Comparison of ENCODE assay signal across 8 cellular contexts in genomic region chr18:5456577-5457466, GRCh38.
A peak's percentile ranks its signal among the peaks of the same experiment; 100 is the strongest.
DNase-seq lines count a peak whose midpoint lies in the region; ATAC-seq and TF ChIP-seq lines count a peak whose summit lies in the region.

No MANE protein-coding gene starts in this region.

- H2AFZ ChIP-seq in smooth muscle cell (ENCODE audit: low read depth) = no peak overlapping the region

- H3K27me3 ChIP-seq in HL-60 (ENCODE audit: insufficient read depth, poor library complexity, severe bottlenecking) = no peaks in the 10 kb centered on the region
- H3K27me3 ChIP-seq in iPS-18a (ENCODE audit: control insufficient read depth, insufficient read depth, low read length) = no peaks in the 10 kb centered on the region
- peaks cover 3% of the 10 kb centered on the region for H3K27me3 ChIP-seq in smooth muscle cell (ENCODE audit: low read depth)

- ATAC-seq in activated naive CD8-positive, alpha-beta T cell treated with anti-CD3 and anti-CD28 coated beads, Interleukin-2, amount 50 U/mL, for 24 hours = no peak

- 27% methylated on average over 15 of the region's 15 CpGs for WGBS in smooth muscle cell (ENCODE audit: low lambda C conversion rate)

- no peaks in the 10 kb centered on the region for H3K36me3 Mint-ChIP-seq in activated naive CD8-positive, alpha-beta T cell treated with anti-CD3 and anti-CD28 coated beads, Interleukin-2, amount 50 U/mL, for 24 hours (ENCODE audit: low read depth)

- H3K4me3 ChIP-seq in HL-60 (replicated peaks; ENCODE audit: insufficient read depth, low read length) (no peak overlapping the region), iPS-18a (ENCODE audit: low read length) (peak overlapping the region; percentile 37), smooth muscle cell (peak overlapping the region; percentile 7)

- H3K9me3 ChIP-seq in iPS-18a (ENCODE audit: control insufficient read depth, low read depth, low read length) = no peaks in the 10 kb centered on the region
- no peaks in the 10 kb centered on the region for H3K9me3 ChIP-seq in smooth muscle cell (replicated peaks; ENCODE audit: low read depth)

- H3K27me3 Mint-ChIP-seq in activated naive CD8-positive, alpha-beta T cell treated with anti-CD3 and anti-CD28 coated beads, Interleukin-2, amount 50 U/mL, for 24 hours = no peaks in the 10 kb centered on the region

- peaks cover 3% of the 10 kb centered on the region for H3K4me1 Mint-ChIP-seq in activated naive CD8-positive, alpha-beta T cell treated with anti-CD3 and anti-CD28 coated beads, Interleukin-2, amount 50 U/mL, for 24 hours

- peak overlapping the region; percentile 25 for H3K4me3 Mint-ChIP-seq in activated naive CD8-positive, alpha-beta T cell treated with anti-CD3 and anti-CD28 coated beads, Interleukin-2, amount 50 U/mL, for 24 hours

- H3K4me1 ChIP-seq in iPS-18a (ENCODE audit: control insufficient read depth, low read depth, low read length) = peaks cover 5% of the 10 kb centered on the region
- peaks cover 10% of the 10 kb centered on the region for H3K4me1 ChIP-seq in smooth muscle cell (ENCODE audit: low read depth)

- H4K20me1 ChIP-seq in smooth muscle cell (ENCODE audit: low read depth) = no peaks in the 10 kb centered on the region

- H3K4me2 ChIP-seq in smooth muscle cell = peak overlapping the region; percentile 71

- H3K36me3 ChIP-seq in iPS-18a (ENCODE audit: control insufficient read depth, low read depth, low read length) (no peaks in the 10 kb centered on the region), smooth muscle cell (ENCODE audit: low read depth) (no peaks in the 10 kb centered on the region)

- H3K9ac ChIP-seq in iPS-18a (ENCODE audit: low read length) = no peak overlapping the region
- H3K9ac ChIP-seq in smooth muscle cell (ENCODE audit: low read depth) = no peak overlapping the region

- peak; percentile 62 for DNase-seq in activated CD8-positive, alpha-beta memory T cell treated with anti-CD3 and anti-CD28 coated beads for 24 hours
- no peak for DNase-seq in activated CD8-positive, alpha-beta memory T cell treated with anti-CD3 and anti-CD28 coated beads, Interleukin-2, amount 50 U/mL, for 4 hours
- DNase-seq in HL-60 (ENCODE audit: low read depth in 1 of 2, low spot score in 1 of 2) (peak in 1 of 2 experiments; percentile 39), smooth muscle cell (lab: John Stamatoyannopoulos, UW; ENCODE audit: unreplicated experiment) (no peak), NCI-H146 (lab: John Stamatoyannopoulos, UW) (no peak), NCI-H1105 treated with DMSO at 0.1 percent for 48 hours (lab: John Stamatoyannopoulos, UW) (no peak)
- DNase-seq in activated naive CD8-positive, alpha-beta T cell treated with anti-CD3 and anti-CD28 coated beads, Interleukin-2, amount 50 U/mL, for 24 hours = no peak

- TF ChIP-seq CTCF in HL-60 (IDR thresholded peaks at IDR 0.05; ENCODE audit: insufficient read depth, low read length) (peak; percentile 44), smooth muscle cell (IDR thresholded peaks at IDR 0.05; ENCODE audit: borderline replicate concordance, insufficient read depth, poor library complexity, severe bottlenecking) (peak; percentile 38)

- no peaks in the 10 kb centered on the region for H3F3A ChIP-seq in smooth muscle cell (ENCODE audit: low read depth)

- H3K27ac Mint-ChIP-seq in activated naive CD8-positive, alpha-beta T cell treated with anti-CD3 and anti-CD28 coated beads, Interleukin-2, amount 50 U/mL, for 24 hours = no peak overlapping the region

- H3K9me3 Mint-ChIP-seq in activated naive CD8-positive, alpha-beta T cell treated with anti-CD3 and anti-CD28 coated beads, Interleukin-2, amount 50 U/mL, for 24 hours = no peaks in the 10 kb centered on the region

- H3K27ac ChIP-seq in HL-60 (replicated peaks) (no peak overlapping the region; the same call in 1 of the 2 replicates), iPS-18a (ENCODE audit: low read length) (no peak overlapping the region), smooth muscle cell (ENCODE audit: low read depth) (no peak overlapping the region)

- H3K79me2 ChIP-seq in smooth muscle cell (ENCODE audit: low read depth) = no peaks in the 10 kb centered on the region
